In the genomic region with DNA sequence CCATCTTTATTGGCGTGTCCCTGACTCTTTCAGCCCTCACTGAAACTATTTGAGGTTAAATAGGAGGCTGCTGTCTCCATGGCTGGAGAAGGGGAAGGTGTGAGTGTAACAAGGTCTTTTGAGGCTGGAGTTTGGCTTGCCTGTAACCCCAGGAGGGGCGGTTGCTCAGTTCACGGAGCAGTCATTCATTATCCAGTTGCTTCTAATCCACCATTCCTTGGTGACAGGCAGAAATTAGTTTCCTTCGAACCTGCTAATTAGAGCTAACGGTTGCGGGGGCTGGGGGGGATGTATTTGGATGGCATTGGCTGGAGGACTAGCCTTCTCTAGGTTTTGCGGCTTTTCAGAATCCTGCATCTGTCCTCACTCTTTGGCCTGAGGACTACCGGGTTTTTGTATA, we compare ENCODE assay signal across 22 cellular contexts. TPM values are rescaled to one million over a fixed set of nuclear protein-coding genes. Genes with fewer than 3 reads are reported as not detected.
A peak's percentile ranks its signal among the peaks of the same experiment; 100 is the strongest.
DNase-seq lines count a peak whose midpoint lies in the region; ATAC-seq and TF ChIP-seq lines count a peak whose summit lies in the region.
"Had no signal": no experiment of that assay in that cellular context is flagged by ENCODE, and none has a peak within 500 bp of the region (broad histone marks: within the 10 kb centered on the region; RNA-seq: fewer than 3 reads in every experiment).

No MANE protein-coding gene starts in this region.

- H3K9me3 ChIP-seq in lower lobe of right lung (no peaks in the 10 kb centered on the region), smooth muscle cell (replicated peaks; ENCODE audit: low read depth) (no peaks in the 10 kb centered on the region), SJCRH30 (replicated peaks) (no peaks in the 10 kb centered on the region), HAP-1 (no peaks in the 10 kb centered on the region)
- H3K9me3 ChIP-seq: BLaER1, ovary, SK-N-SH had no signal

- DNase-seq in ELF-1 (ENCODE audit: low read depth, low spot score) (peak; percentile 41), NCI-H69 (lab: John Stamatoyannopoulos, UW) (peak; percentile 63), lower lobe of right lung (no peak), smooth muscle cell (lab: John Stamatoyannopoulos, UW; ENCODE audit: unreplicated experiment) (no peak), type B pancreatic cell (ENCODE audit: extremely low spot score, unreplicated experiment) (no peak), SJCRH30 (no peak), HAP-1 (ENCODE audit: low spot score in 2 of 2) (no peak)
- DNase-seq: activated CD4-positive, alpha-beta T cell treated with anti-CD3 and anti-CD28 coated beads for 36 hours; activated naive CD4-positive, alpha-beta T cell treated with Interleukin-2 at 50 U/mL for 16 hours; activated T-cell treated with anti-CD3 and anti-CD28 coated beads, Interleukin-2, amount 50 U/mL, for 4 hours; DMS79; GM23248; kidney glomerular epithelial cell; natural killer cell; NCI-H146; ovary; stimulated activated naive CD8-positive, alpha-beta T cell treated with anti-CD3 and anti-CD28 coated beads, Interleukin-15, amount 100 ng/mL, for 72 hours; T-helper 17 cell had no signal

- 56% methylated on average over 8 of the region's 8 CpGs for WGBS in smooth muscle cell (ENCODE audit: low lambda C conversion rate)

- ATAC-seq in lower lobe of right lung (no peak), HG02884 (IDR thresholded peaks at IDR 0.05; ENCODE audit: unreplicated experiment) (no peak)
- ATAC-seq: activated CD4-positive, alpha-beta T cell treated with anti-CD3 and anti-CD28 coated beads for 36 hours; activated T-cell treated with anti-CD3 and anti-CD28 coated beads, Interleukin-2, amount 50 U/mL, for 4 hours; natural killer cell; stimulated activated naive CD8-positive, alpha-beta T cell treated with anti-CD3 and anti-CD28 coated beads, Interleukin-15, amount 100 ng/mL, for 72 hours; T-helper 17 cell had no signal

- peaks cover 3% of the 10 kb centered on the region for H3F3A ChIP-seq in smooth muscle cell (ENCODE audit: low read depth)

- peaks cover 46% of the 10 kb centered on the region for H3K4me1 Mint-ChIP-seq in type B pancreatic cell (ENCODE audit: unreplicated experiment)
- H3K4me1 Mint-ChIP-seq: activated CD4-positive, alpha-beta T cell treated with anti-CD3 and anti-CD28 coated beads for 36 hours; natural killer cell; stimulated activated naive CD8-positive, alpha-beta T cell treated with anti-CD3 and anti-CD28 coated beads, Interleukin-15, amount 100 ng/mL, for 72 hours had no signal

- H3K27me3 ChIP-seq in lower lobe of right lung (ENCODE audit: low read depth) (no peaks in the 10 kb centered on the region), smooth muscle cell (ENCODE audit: low read depth) (no peaks in the 10 kb centered on the region), SJCRH30 (peaks cover 26% of the 10 kb centered on the region; the same call in 1 of the 2 replicates), HAP-1 (ENCODE audit: low read depth) (peaks cover 31% of the 10 kb centered on the region)
- H3K27me3 ChIP-seq: BLaER1, ovary had no signal

- H3K9ac ChIP-seq in smooth muscle cell (ENCODE audit: low read depth): no peak overlapping the region
- H3K9ac ChIP-seq: BLaER1, GM23248, SK-N-SH had no signal

- no peak overlapping the region for H3K4me3 Mint-ChIP-seq in type B pancreatic cell
- H3K4me3 Mint-ChIP-seq: activated CD4-positive, alpha-beta T cell treated with anti-CD3 and anti-CD28 coated beads for 36 hours; activated T-cell treated with anti-CD3 and anti-CD28 coated beads, Interleukin-2, amount 50 U/mL, for 4 hours; memory B cell; natural killer cell; stimulated activated naive CD8-positive, alpha-beta T cell treated with anti-CD3 and anti-CD28 coated beads, Interleukin-15, amount 100 ng/mL, for 72 hours; T-helper 17 cell had no signal

- no peaks in the 10 kb centered on the region for H3K79me2 ChIP-seq in smooth muscle cell (ENCODE audit: low read depth)

- peak overlapping the region; percentile 9 for H3K4me2 ChIP-seq in smooth muscle cell
- H3K4me2 ChIP-seq: BLaER1, SK-N-SH had no signal

- H3K27ac ChIP-seq in lower lobe of right lung: peak overlapping the region; percentile 53
- H3K27ac ChIP-seq in smooth muscle cell (ENCODE audit: low read depth): no peak overlapping the region
- no peak overlapping the region for H3K27ac ChIP-seq in SJCRH30
- H3K27ac ChIP-seq: BLaER1, GM23248 had no signal

- no peak for TF ChIP-seq CTCF in lower lobe of right lung (IDR thresholded peaks at IDR 0.05)
- TF ChIP-seq CTCF in smooth muscle cell (IDR thresholded peaks at IDR 0.05; ENCODE audit: borderline replicate concordance, insufficient read depth, poor library complexity, severe bottlenecking): no peak
- no peak for TF ChIP-seq CTCF in type B pancreatic cell (conservative IDR thresholded peaks at IDR 0.05)

- H3K4me3 ChIP-seq in lower lobe of right lung (no peak overlapping the region), smooth muscle cell (no peak overlapping the region), SJCRH30 (no peak overlapping the region), HAP-1 (no peak overlapping the region)
- H3K4me3 ChIP-seq: BLaER1, GM23248, ovary had no signal

- intact Hi-C loops in lower lobe of right lung (cut with DNase I): no loop called here

- H3K27ac Mint-ChIP-seq in type B pancreatic cell: no peak overlapping the region
- H3K27ac Mint-ChIP-seq: activated CD4-positive, alpha-beta T cell treated with anti-CD3 and anti-CD28 coated beads for 36 hours; memory B cell; natural killer cell; stimulated activated naive CD8-positive, alpha-beta T cell treated with anti-CD3 and anti-CD28 coated beads, Interleukin-15, amount 100 ng/mL, for 72 hours; T-helper 17 cell had no signal

- no peaks in the 10 kb centered on the region for H4K20me1 ChIP-seq in smooth muscle cell (ENCODE audit: low read depth)
- H4K20me1 ChIP-seq: BLaER1 had no signal

- peaks cover 50% of the 10 kb centered on the region for H3K27me3 Mint-ChIP-seq in type B pancreatic cell
- H3K27me3 Mint-ChIP-seq: activated CD4-positive, alpha-beta T cell treated with anti-CD3 and anti-CD28 coated beads for 36 hours; stimulated activated naive CD8-positive, alpha-beta T cell treated with anti-CD3 and anti-CD28 coated beads, Interleukin-15, amount 100 ng/mL, for 72 hours had no signal

- H3K9me3 Mint-ChIP-seq in type B pancreatic cell: no peaks in the 10 kb centered on the region
- H3K9me3 Mint-ChIP-seq: activated T-cell treated with anti-CD3 and anti-CD28 coated beads, Interleukin-2, amount 50 U/mL, for 4 hours; memory B cell; natural killer cell; stimulated activated naive CD8-positive, alpha-beta T cell treated with anti-CD3 and anti-CD28 coated beads, Interleukin-15, amount 100 ng/mL, for 72 hours had no signal

- H3K36me3 Mint-ChIP-seq in type B pancreatic cell: no peaks in the 10 kb centered on the region
- H3K36me3 Mint-ChIP-seq: memory B cell, natural killer cell had no signal

- no peak overlapping the region for H2AFZ ChIP-seq in smooth muscle cell (ENCODE audit: low read depth)
- H2AFZ ChIP-seq: GM23248 had no signal

- H3K4me1 ChIP-seq in lower lobe of right lung (peaks cover 63% of the 10 kb centered on the region), smooth muscle cell (ENCODE audit: low read depth) (peaks cover 24% of the 10 kb centered on the region), SJCRH30 (no peaks in the 10 kb centered on the region), HAP-1 (no peaks in the 10 kb centered on the region; the same call in 1 of the 2 replicates)

- no peaks in the 10 kb centered on the region for H3K36me3 ChIP-seq in lower lobe of right lung
- no peaks in the 10 kb centered on the region for H3K36me3 ChIP-seq in smooth muscle cell (ENCODE audit: low read depth)
- no peaks in the 10 kb centered on the region for H3K36me3 ChIP-seq in SJCRH30
- no peaks in the 10 kb centered on the region for H3K36me3 ChIP-seq in HAP-1 (replicated peaks)
- H3K36me3 ChIP-seq: BLaER1, ovary had no signal

- in situ Hi-C loops in HAP-1 (cut with MboI; ENCODE audit: low sequenced_read_pairs): no loop called here

RNA-seq across cellular contexts. Expression of a gene that starts 18.4 kb away (rescaled TPM):
- total RNA-seq in lower lobe of right lung: 85.0 TPM
- 0.63 and 1.0 TPM in 2 replicates for total RNA-seq in smooth muscle cell
- 0.71 and 2.7 TPM in 2 replicates for polyA plus RNA-seq in smooth muscle cell
- total RNA-seq in type B pancreatic cell (ENCODE audit: low replicate concordance): 1.6 and 15.3 TPM in 2 replicates
- not detected in 2 replicates for total RNA-seq in SJCRH30 (2014; rRNA removed; shearing (Covaris generic))
- total RNA-seq: GM23248, natural killer cell, T-helper 17 cell had no signal
- polyA plus RNA-seq: GM23248, SK-N-SH had no signal

Comparison
In these comparisons a context has a peak if more than half of its experiments do, and no peak if none do; other contexts are left out.
1. DNase-seq: peak in ELF-1 (single experiment) and NCI-H69 (single experiment); none in lower lobe of right lung (single experiment), smooth muscle cell (single experiment), type B pancreatic cell (single experiment), SJCRH30 (0 of 2) and HAP-1 (0 of 2).